22 cellular contexts compared by ENCODE assay signal in the genomic region with DNA sequence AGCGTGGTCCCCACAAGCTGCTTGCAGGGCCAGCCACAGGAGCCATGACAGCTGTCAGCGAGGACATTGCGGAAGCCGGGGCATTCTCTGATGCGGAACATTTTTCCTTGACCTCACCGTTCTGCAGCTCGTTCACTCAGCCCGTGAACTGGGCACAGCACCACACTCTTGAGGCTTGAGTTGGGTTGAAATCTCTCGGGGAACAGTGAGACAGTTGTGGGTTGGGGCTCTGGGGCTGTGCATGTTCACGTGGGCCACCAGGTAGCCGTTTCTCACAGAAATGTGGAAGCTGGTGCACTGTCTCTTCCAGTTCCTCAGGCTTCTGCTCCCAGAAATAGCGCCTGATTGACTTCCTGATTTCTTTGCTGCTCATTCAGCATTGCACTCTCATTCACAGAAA.
DNase-seq lines count a peak whose midpoint lies in the region; ATAC-seq and TF ChIP-seq lines count a peak whose summit lies in the region.
"Had no signal": no experiment of that assay in that cellular context is flagged by ENCODE, and none has a peak within 500 bp of the region (broad histone marks: within the 10 kb centered on the region; RNA-seq: fewer than 3 reads in every experiment).

No MANE protein-coding gene starts in this region.

- H3K27ac ChIP-seq in angular gyrus (ENCODE audit: low read depth, low read length) (peak overlapping the region; percentile 54), upper lobe of right lung (no peak overlapping the region)
- H3K27ac ChIP-seq: upper lobe of left lung had no signal

- no peaks in the 10 kb centered on the region for H3K9me3 ChIP-seq in upper lobe of right lung
- H3K9me3 ChIP-seq: esophagus squamous epithelium, upper lobe of left lung had no signal

- peaks cover 6% of the 10 kb centered on the region for H3K4me1 ChIP-seq in upper lobe of right lung

- intact Hi-C loops in upper lobe of right lung (cut with DNase I): no loop called here

- peak overlapping the region; percentile 39 for H3K27ac Mint-ChIP-seq in mesothelial cell of epicardium
- H3K27ac Mint-ChIP-seq: CD8-positive, alpha-beta T cell; GM23338; natural killer cell treated with Interleukin-12 subunit alpha and Interleukin-12 subunit beta and Interleukin-15 and Interleukin-18, amount 100 ng/mL, for 72 hours had no signal

- H3K36me3 Mint-ChIP-seq in mesothelial cell of epicardium: peaks cover 13% of the 10 kb centered on the region
- H3K36me3 Mint-ChIP-seq: CD8-positive, alpha-beta T cell; natural killer cell treated with Interleukin-12 subunit alpha and Interleukin-12 subunit beta and Interleukin-15 and Interleukin-18, amount 100 ng/mL, for 72 hours had no signal

- DNase-seq in NCI-H510A treated with DMSO at 0.1 percent for 48 hours (lab: John Stamatoyannopoulos, UW) (peak; percentile 59), NCI-H510A (lab: John Stamatoyannopoulos, UW) (no peak), mesothelial cell of epicardium (ENCODE audit: low spot score in 2 of 2, unreplicated experiment in 2 of 2) (no peak), upper lobe of right lung (no peak), DMS 273 (lab: John Stamatoyannopoulos, UW; ENCODE audit: unreplicated experiment) (no peak), ecto neural progenitor cell (ENCODE audit: low spot score) (no peak)
- DNase-seq: 8988T; activated CD8-positive, alpha-beta memory T cell treated with anti-CD3 and anti-CD28 coated beads for 24 hours; activated effector memory CD4-positive, alpha-beta T cell treated with anti-CD3 and anti-CD28 coated beads, Interleukin-2, amount 50 U/mL, for 16 hours; CD8-positive, alpha-beta T cell; esophagus squamous epithelium; GF-D8; KG1; left colon; NCI-H774; retina; SHP77; upper lobe of left lung had no signal

- peaks cover 4% of the 10 kb centered on the region for H3K4me1 Mint-ChIP-seq in mesothelial cell of epicardium
- H3K4me1 Mint-ChIP-seq: GM23338 had no signal

- H3K36me3 ChIP-seq in upper lobe of right lung: peaks cover 17% of the 10 kb centered on the region

- H3K4me3 Mint-ChIP-seq in mesothelial cell of epicardium: no peak overlapping the region
- H3K4me3 Mint-ChIP-seq: CD8-positive, alpha-beta T cell; GM23338; natural killer cell treated with Interleukin-12 subunit alpha and Interleukin-12 subunit beta and Interleukin-15 and Interleukin-18, amount 100 ng/mL, for 72 hours had no signal

- no peak overlapping the region for H3K4me3 ChIP-seq in upper lobe of right lung
- H3K4me3 ChIP-seq: esophagus squamous epithelium, GM23338, upper lobe of left lung had no signal

- H3K27me3 Mint-ChIP-seq in mesothelial cell of epicardium (ENCODE audit: low read depth): no peaks in the 10 kb centered on the region
- H3K27me3 Mint-ChIP-seq: natural killer cell treated with Interleukin-12 subunit alpha and Interleukin-12 subunit beta and Interleukin-15 and Interleukin-18, amount 100 ng/mL, for 72 hours had no signal

- no peaks in the 10 kb centered on the region for H3K27me3 ChIP-seq in upper lobe of right lung
- H3K27me3 ChIP-seq: esophagus squamous epithelium, upper lobe of left lung had no signal

- H3K9me3 Mint-ChIP-seq in mesothelial cell of epicardium: no peaks in the 10 kb centered on the region
- H3K9me3 Mint-ChIP-seq: CD8-positive, alpha-beta T cell; GM23338; natural killer cell treated with Interleukin-12 subunit alpha and Interleukin-12 subunit beta and Interleukin-15 and Interleukin-18, amount 100 ng/mL, for 72 hours had no signal

- TF ChIP-seq CTCF in mesothelial cell of epicardium (IDR thresholded peaks at IDR 0.05; ENCODE audit: unreplicated experiment): no peak
- no peak for TF ChIP-seq CTCF in upper lobe of right lung (IDR thresholded peaks at IDR 0.05)

- ATAC-seq in upper lobe of right lung (peak; percentile 19), GM21367 (IDR thresholded peaks at IDR 0.05; ENCODE audit: unreplicated experiment) (no peak)
- ATAC-seq: CD8-positive, alpha-beta T cell; GM23338; left colon; natural killer cell treated with Interleukin-12 subunit alpha and Interleukin-12 subunit beta and Interleukin-15 and Interleukin-18, amount 100 ng/mL, for 72 hours had no signal
